19 cellular contexts compared by ENCODE assay signal in genomic region chr6:45326698-45327417, GRCh38. TPM values are rescaled to one million over a fixed set of nuclear protein-coding genes. Genes with fewer than 3 reads are reported as not detected.
DNase-seq lines count a peak whose midpoint lies in the region; ATAC-seq, FAIRE-seq and TF ChIP-seq lines count a peak whose summit lies in the region.
"Had no signal": no experiment of that assay in that cellular context is flagged by ENCODE, and none has a peak within 500 bp of the region (broad histone marks: within the 10 kb centered on the region; RNA-seq: fewer than 3 reads in every experiment).

No MANE protein-coding gene starts in this region.

- H3K27ac ChIP-seq in K562 (ENCODE audit: extremely low read depth, low read depth, low read length), result no peak overlapping the region
- H3K27ac ChIP-seq: left ventricle myocardium inferior, Peyer's patch, thyroid gland had no signal

- H3K79me2 ChIP-seq in K562 (ENCODE audit: control insufficient read depth, insufficient read depth, low read length), result no peaks in the 10 kb centered on the region

- no peak for FAIRE-seq in K562 (lab: Jason Lieb, UNC)
- FAIRE-seq: HTR-8/SVneo had no signal

- no peak overlapping the region for H3K4me3 ChIP-seq in K562
- H3K4me3 ChIP-seq: GM23248, Peyer's patch, thyroid gland had no signal

- ATAC-seq in K562, result no peak; the same call in 2 of the 3 replicates
- no peak for ATAC-seq in HG02973 (IDR thresholded peaks at IDR 0.05; ENCODE audit: unreplicated experiment)
- no peak for ATAC-seq in GM18907 (IDR thresholded peaks at IDR 0.05; ENCODE audit: unreplicated experiment)
- ATAC-seq: effector memory CD8-positive, alpha-beta T cell; right cardiac atrium; stimulated activated memory B cell treated with anti-CD40 and anti-IgM and Interleukin-4, amounts not matched to agents 10 μg/mL and 1 μg/mL and 100 μg/mL, for 72 hours had no signal

- no peaks in the 10 kb centered on the region for H3K4me1 ChIP-seq in K562 (replicated peaks in 1 of 2; ENCODE audit: control insufficient read depth in 2 of 2, insufficient read depth in 2 of 2, low read length in 2 of 2)
- H3K4me1 ChIP-seq: left ventricle myocardium inferior, Peyer's patch, thyroid gland had no signal

- H3K4me3 Mint-ChIP-seq in activated naive CD4-positive, alpha-beta T cell treated with anti-CD3 and anti-CD28 coated beads for 36 hours, result no peak overlapping the region
- H3K4me3 Mint-ChIP-seq: stimulated activated memory B cell treated with anti-CD40 and anti-IgM and Interleukin-4, amounts not matched to agents 10 μg/mL and 1 μg/mL and 100 μg/mL, for 72 hours had no signal

- no peak for TF ChIP-seq EP300 in K562 (IDR thresholded peaks at IDR 0.05; ENCODE audit: low read length)

- TF ChIP-seq POLR2A in K562 (conservative IDR thresholded peaks at IDR 0.05), result peak; percentile 49

- in situ Hi-C loops in K562 (cut with MboI), result no loop called here

- no peaks in the 10 kb centered on the region for H3K27me3 Mint-ChIP-seq in activated naive CD4-positive, alpha-beta T cell treated with anti-CD3 and anti-CD28 coated beads for 36 hours (ENCODE audit: low read depth)
- H3K27me3 Mint-ChIP-seq: activated CD4-positive, alpha-beta T cell treated with anti-CD3 and anti-CD28 coated beads, Interleukin-2, amount 10 ng/mL, durations not matched to agents 24 days and 14 days; effector memory CD8-positive, alpha-beta T cell; stimulated activated memory B cell treated with anti-CD40 and anti-IgM and Interleukin-4, amounts not matched to agents 10 μg/mL and 1 μg/mL and 100 μg/mL, for 72 hours had no signal

- no peak for DNase-seq in activated naive CD4-positive, alpha-beta T cell treated with anti-CD3 and anti-CD28 coated beads for 36 hours
- no peak for DNase-seq in activated naive CD4-positive, alpha-beta T cell treated with anti-CD3 and anti-CD28 coated beads, Interleukin-2, amount 50 U/mL, for 16 hours
- peak; percentile 47 for DNase-seq in NCI-H69 (lab: John Stamatoyannopoulos, UW)
- no peak for DNase-seq in K562 (ENCODE audit: extremely low read depth in 1 of 4, low spot score in 3 of 4)
- DNase-seq in retina, result peak; percentile 28
- DNase-seq in D341Med (ENCODE audit: low spot score), result no peak
- DNase-seq: activated CD4-positive, alpha-beta T cell treated with anti-CD3 and anti-CD28 coated beads, Interleukin-2, amount 10 ng/mL, durations not matched to agents 24 days and 14 days; activated CD8-positive, alpha-beta memory T cell treated with anti-CD3 and anti-CD28 coated beads, Interleukin-2, amount 50 U/mL, for 48 hours; effector memory CD8-positive, alpha-beta T cell; GM23248; left ventricle myocardium inferior; nucleus accumbens; Peyer's patch; right cardiac atrium; thyroid gland had no signal

- H3K27me3 ChIP-seq in K562 (ENCODE audit: control insufficient read depth in 2 of 2, insufficient read depth in 2 of 2, low read length in 2 of 2), result no peaks in the 10 kb centered on the region
- H3K27me3 ChIP-seq: Peyer's patch, thyroid gland had no signal

- no peaks in the 10 kb centered on the region for H3K9me3 ChIP-seq in K562 (replicated peaks; ENCODE audit: control insufficient read depth, insufficient read depth, low read depth, low read length)
- H3K9me3 ChIP-seq: left ventricle myocardium inferior, Peyer's patch, thyroid gland had no signal

- H3K4me1 Mint-ChIP-seq in activated naive CD4-positive, alpha-beta T cell treated with anti-CD3 and anti-CD28 coated beads for 36 hours (ENCODE audit: low read depth), result peaks cover 62% of the 10 kb centered on the region

- H3K9ac ChIP-seq in K562 (ENCODE audit: insufficient read depth in 1 of 2, low read depth in 2 of 2, low read length in 2 of 2), result no peak overlapping the region
- H3K9ac ChIP-seq: GM23248 had no signal

- H3K4me2 ChIP-seq in K562 (ENCODE audit: insufficient read depth, low read length), result no peak overlapping the region

- no peaks in the 10 kb centered on the region for H4K20me1 ChIP-seq in K562 (replicated peaks; ENCODE audit: control insufficient read depth, insufficient read depth, low read length)

- no TSS peak for BruUV-seq in K562 (replicated peaks; lab: Mats Ljungman, UMichigan)

- WGBS in K562 (ENCODE audit: insufficient coverage, low coverage, missing lambda C conversion rate), result 80% methylated on average over 5 of the region's 5 CpGs

- no peak overlapping the region for H2AFZ ChIP-seq in K562 (ENCODE audit: low read depth, low read length)

- H3K9me1 ChIP-seq in K562 (ENCODE audit: control insufficient read depth, insufficient read depth, low read length), result no peaks in the 10 kb centered on the region

- H3K9me3 Mint-ChIP-seq in activated naive CD4-positive, alpha-beta T cell treated with anti-CD3 and anti-CD28 coated beads for 36 hours, result no peaks in the 10 kb centered on the region
- H3K9me3 Mint-ChIP-seq: activated CD4-positive, alpha-beta T cell treated with anti-CD3 and anti-CD28 coated beads, Interleukin-2, amount 10 ng/mL, durations not matched to agents 24 days and 14 days; effector memory CD8-positive, alpha-beta T cell; stimulated activated memory B cell treated with anti-CD40 and anti-IgM and Interleukin-4, amounts not matched to agents 10 μg/mL and 1 μg/mL and 100 μg/mL, for 72 hours had no signal

- no peaks in the 10 kb centered on the region for H3K36me3 Mint-ChIP-seq in activated naive CD4-positive, alpha-beta T cell treated with anti-CD3 and anti-CD28 coated beads for 36 hours (ENCODE audit: low read depth)
- H3K36me3 Mint-ChIP-seq: stimulated activated memory B cell treated with anti-CD40 and anti-IgM and Interleukin-4, amounts not matched to agents 10 μg/mL and 1 μg/mL and 100 μg/mL, for 72 hours had no signal

- H3K27ac Mint-ChIP-seq in activated naive CD4-positive, alpha-beta T cell treated with anti-CD3 and anti-CD28 coated beads for 36 hours, result peak overlapping the region; percentile 50
- H3K27ac Mint-ChIP-seq: activated CD4-positive, alpha-beta T cell treated with anti-CD3 and anti-CD28 coated beads, Interleukin-2, amount 10 ng/mL, durations not matched to agents 24 days and 14 days; stimulated activated memory B cell treated with anti-CD40 and anti-IgM and Interleukin-4, amounts not matched to agents 10 μg/mL and 1 μg/mL and 100 μg/mL, for 72 hours had no signal

- CTCF ChIA-PET in activated naive CD4-positive, alpha-beta T cell treated with anti-CD3 and anti-CD28 coated beads for 36 hours (lab: Charles Lee), result no interaction called here
- CTCF ChIA-PET in K562 (lab: Yijun Ruan, JAX; ENCODE audit: low intra/inter-chr PET ratio), result no interaction called here

- intact Hi-C loops in activated naive CD4-positive, alpha-beta T cell treated with anti-CD3 and anti-CD28 coated beads for 36 hours (cut with micrococcal nuclease), result loop anchor here (5.0 kb wide), 2 partner anchors 115 to 395 kb away; no protein-coding TSS in a partner anchor
- intact Hi-C loops in K562 (cut with micrococcal nuclease), result no loop called here

- TF ChIP-seq RAD21 in K562 (CRISPR knock-in tag; conservative IDR thresholded peaks at IDR 0.05 in 1 of 2, IDR thresholded peaks at IDR 0.05 in 1 of 2), result no peak

- no peak for TF ChIP-seq CTCF in K562 (IDR thresholded peaks at IDR 0.05 in 2 of 3, conservative IDR thresholded peaks at IDR 0.05 in 1 of 3; ENCODE audit: insufficient read depth in 2 of 3, low read depth in 1 of 3, low read length in 3 of 3)

- POLR2A ChIA-PET in K562 (lab: Yijun Ruan, JAX), result interaction anchor here (0.7 to 1.6 kb wide), 3 partner anchors 9 to 25 kb away, joined by 3 to 6 read pairs (median 4); no protein-coding TSS in a partner anchor

- H3K36me3 ChIP-seq in K562 (ENCODE audit: control insufficient read depth, insufficient read depth, low read length), result no peaks in the 10 kb centered on the region
- H3K36me3 ChIP-seq: left ventricle myocardium inferior, Peyer's patch, thyroid gland had no signal

RNA-seq across cellular contexts. Expression of gene RUNX2, which starts 1.3 kb away (rescaled TPM):
- 1 to 10 TPM; 3.1 to 3.6 TPM for total RNA-seq in activated naive CD4-positive, alpha-beta T cell treated with anti-CD3 and anti-CD28 coated beads for 36 hours
- 1.00 and 1.4 TPM in 2 replicates for total RNA-seq in K562 (2011; cell fraction: chromatin; rRNA removed; ENCODE audit: low replicate concordance)
- 0.50 and 0.53 TPM in 2 replicates for total RNA-seq in K562 (2011; cell fraction: nucleolus; rRNA removed)
- 0.73 and 1.5 TPM in 2 replicates for total RNA-seq in K562 (2011; cell fraction: nucleoplasm; rRNA removed)
- total RNA-seq in K562 (2014; rRNA removed) (0.41 and 0.49 TPM in 2 replicates), K562 (2014; rRNA removed; fragmentation: Illumina TruSeq; extraction: Trizol) (0.40 and 0.57 TPM in 2 replicates), K562 (2015; rRNA removed; fragmentation: Illumina TruSeq; extraction: Trizol) (0.43 and 0.45 TPM in 2 replicates), K562 (2021) (0.98 and 1.00 TPM in 2 replicates)
- polyA plus RNA-seq in K562 (2011; rRNA removed) (0.26 and 0.32 TPM in 2 replicates), K562 (2014; fragmentation: Illumina TruSeq; extraction: Trizol) (0.97 and 1.1 TPM in 2 replicates), K562 (2014; fragmentation: Nextera tagmentation; extraction: Ambion mirVana) (under 1 TPM; 0.29 to 0.51 TPM), K562 (2014; rRNA removed) (0.30 and 0.86 TPM in 2 replicates)
- polyA plus RNA-seq in K562 (2011; cell fraction: cytosol; rRNA removed), result 0.10 and 0.16 TPM in 2 replicates
- polyA plus RNA-seq in K562 (2011; cell fraction: nucleus; rRNA removed), result 0.65 and 2.2 TPM in 2 replicates
- polyA plus RNA-seq in K562 (2012), result 1.6 and 4.5 TPM in 2 replicates
- 0.15 and 0.25 TPM in 2 replicates for polyA minus RNA-seq in K562 (2011; rRNA and poly(A)+ RNA removed)
- 0.19 TPM in 1 of 2 replicates, not detected in the other for polyA minus RNA-seq in K562 (2011; cell fraction: cytosol; rRNA and poly(A)+ RNA removed)
- 0.44 and 0.54 TPM in 2 replicates for polyA minus RNA-seq in K562 (2011; cell fraction: nucleus; rRNA and poly(A)+ RNA removed)

RNA-seq across cellular contexts. Expression of gene SUPT3H, which starts 50.9 kb away (rescaled TPM):
- 10 to 100 TPM; 15.7 to 17.9 TPM for total RNA-seq in activated naive CD4-positive, alpha-beta T cell treated with anti-CD3 and anti-CD28 coated beads for 36 hours
- total RNA-seq in K562 (2011; cell fraction: chromatin; rRNA removed; ENCODE audit: low replicate concordance), result 7.5 and 15.8 TPM in 2 replicates
- 4.9 and 6.2 TPM in 2 replicates for total RNA-seq in K562 (2011; cell fraction: nucleolus; rRNA removed)
- 10.3 and 16.6 TPM in 2 replicates for total RNA-seq in K562 (2011; cell fraction: nucleoplasm; rRNA removed)
- 4.7 and 7.2 TPM in 2 replicates for total RNA-seq in K562 (2014; rRNA removed)
- 9.4 and 10.1 TPM in 2 replicates for total RNA-seq in K562 (2014; rRNA removed; fragmentation: Illumina TruSeq; extraction: Trizol)
- 6.4 and 7.9 TPM in 2 replicates for total RNA-seq in K562 (2015; rRNA removed; fragmentation: Illumina TruSeq; extraction: Trizol)
- total RNA-seq in K562 (2021), result 11.3 and 11.9 TPM in 2 replicates
- 15.3 and 18.6 TPM in 2 replicates for polyA plus RNA-seq in K562 (2011; rRNA removed)
- polyA plus RNA-seq in K562 (2011; cell fraction: cytosol; rRNA removed), result 15.9 and 18.2 TPM in 2 replicates
- polyA plus RNA-seq in K562 (2011; cell fraction: nucleus; rRNA removed), result 11.7 and 13.1 TPM in 2 replicates
- polyA plus RNA-seq in K562 (2012), result 11.6 and 25.6 TPM in 2 replicates
- 15.6 and 15.8 TPM in 2 replicates for polyA plus RNA-seq in K562 (2014; fragmentation: Illumina TruSeq; extraction: Trizol)
- polyA plus RNA-seq in K562 (2014; fragmentation: Nextera tagmentation; extraction: Ambion mirVana), result 10 to 100 TPM; 13.2 to 16.3 TPM
- 8.1 and 14.7 TPM in 2 replicates for polyA plus RNA-seq in K562 (2014; rRNA removed)
- 16.3 and 17.8 TPM in 2 replicates for polyA minus RNA-seq in K562 (2011; rRNA and poly(A)+ RNA removed)
- 3.0 and 20.3 TPM in 2 replicates for polyA minus RNA-seq in K562 (2011; cell fraction: cytosol; rRNA and poly(A)+ RNA removed)
- polyA minus RNA-seq in K562 (2011; cell fraction: nucleus; rRNA and poly(A)+ RNA removed), result 10.2 and 14.4 TPM in 2 replicates

Comparison
In these comparisons a context has a peak if more than half of its experiments do, and no peak if none do; other contexts are left out.
1. DNase-seq: peak in NCI-H69 (single experiment) and retina (single experiment); none in activated naive CD4-positive, alpha-beta T cell treated with anti-CD3 and anti-CD28 coated beads for 36 hours (single experiment), activated naive CD4-positive, alpha-beta T cell treated with anti-CD3 and anti-CD28 coated beads, Interleukin-2, amount 50 U/mL, for 16 hours (single experiment), K562 (0 of 4) and D341Med (single experiment).